ENCODE assay signal across 8 cellular contexts in genomic region chr2:72887032-72887835, GRCh38. TPM values are rescaled to one million over a fixed set of nuclear protein-coding genes. Genes with fewer than 3 reads are reported as not detected.
DNase-seq lines count a peak whose midpoint lies in the region; ATAC-seq and TF ChIP-seq lines count a peak whose summit lies in the region.

Gene SPR (plus strand): TSS chr2:72887408. CDS start chr2:72887433, 25 bp downstream.

- DNase-seq in CD14-positive monocyte (ENCODE audit: low spot score) = no peak
- DNase-seq in GM19240 (ENCODE audit: insufficient read length, low spot score) = peak; percentile 32
- DNase-seq in NCI-H774 (lab: John Stamatoyannopoulos, UW) = peak; percentile 78
- peak; percentile 87 for DNase-seq in activated CD8-positive, alpha-beta memory T cell treated with anti-CD3 and anti-CD28 coated beads, Interleukin-2, amount 50 U/mL, for 48 hours
- peak; percentile 38 for DNase-seq in epidermal melanocyte (ENCODE audit: insufficient read length, low spot score)
- DNase-seq in mesothelial cell of epicardium (ENCODE audit: low spot score in 2 of 2, unreplicated experiment in 2 of 2) = no peak
- DNase-seq in stimulated activated CD8-positive, alpha-beta memory T cell treated with anti-CD3 and anti-CD28 coated beads, Interleukin-4, amount 100 ng/mL, for 48 hours = peak; percentile 81

- H3K4me3 Mint-ChIP-seq in CD14-positive monocyte (peak within 1 kb of the TSS; percentile 80 to 92), mesothelial cell of epicardium (peak within 1 kb of the TSS; percentile 79)

- H3K27me3 Mint-ChIP-seq in CD14-positive monocyte (ENCODE audit: low read depth in 3 of 3) = peaks cover 42 to 57% (median 43%) of the 10 kb centered on the region in 3 donors
- H3K27me3 Mint-ChIP-seq in mesothelial cell of epicardium (ENCODE audit: low read depth) = peaks cover 25% of the 10 kb centered on the region

- peak; percentile 68 for ATAC-seq in HG03378 (IDR thresholded peaks at IDR 0.05; ENCODE audit: unreplicated experiment)

- H3K9me3 Mint-ChIP-seq in CD14-positive monocyte (peaks cover 0 to 5% (median 0%) of the 10 kb centered on the region in 7 donors), mesothelial cell of epicardium (no peaks in the 10 kb centered on the region)

- H3K36me3 Mint-ChIP-seq in CD14-positive monocyte (peaks cover 7 to 11% of the 10 kb centered on the region in 2 donors), mesothelial cell of epicardium (peaks cover 8% of the 10 kb centered on the region)

- H3K4me1 Mint-ChIP-seq in CD14-positive monocyte = peaks cover 34% of the 10 kb centered on the region
- peaks cover 16% of the 10 kb centered on the region for H3K4me1 Mint-ChIP-seq in mesothelial cell of epicardium

- H3K27ac Mint-ChIP-seq in CD14-positive monocyte (peak within 1 kb of the TSS in 3 of 7 donors; percentile 33 to 52 (median 33)), mesothelial cell of epicardium (peak within 1 kb of the TSS; percentile 57)

- no peak for TF ChIP-seq CTCF in CD14-positive monocyte (IDR thresholded peaks at IDR 0.05)
- no peak for TF ChIP-seq CTCF in mesothelial cell of epicardium (IDR thresholded peaks at IDR 0.05; ENCODE audit: unreplicated experiment)

- intact Hi-C loops in CD14-positive monocyte (cut with micrococcal nuclease) = no loop called here

RNA-seq across cellular contexts. Expression of gene SPR, which starts in this region (rescaled TPM):
- 10 to 100 TPM in 1 of 2 donors, 1 to 10 TPM in 1; 7.6 to 12.5 TPM for polyA plus RNA-seq in CD14-positive monocyte
- total RNA-seq in mesothelial cell of epicardium = 11.4 to 13.8 TPM (median 12.5 TPM) in 3 replicates

Comparison
In these comparisons a context has a peak if more than half of its experiments do, and no peak if none do; other contexts are left out.
1. DNase-seq: peak in GM19240 (single experiment), NCI-H774 (single experiment), activated CD8-positive, alpha-beta memory T cell treated with anti-CD3 and anti-CD28 coated beads, Interleukin-2, amount 50 U/mL, for 48 hours (single experiment), epidermal melanocyte (single experiment) and stimulated activated CD8-positive, alpha-beta memory T cell treated with anti-CD3 and anti-CD28 coated beads, Interleukin-4, amount 100 ng/mL, for 48 hours (single experiment); none in CD14-positive monocyte (single experiment) and mesothelial cell of epicardium (0 of 2).